ENCODE assay signal across 22 cellular contexts in the genomic region with DNA sequence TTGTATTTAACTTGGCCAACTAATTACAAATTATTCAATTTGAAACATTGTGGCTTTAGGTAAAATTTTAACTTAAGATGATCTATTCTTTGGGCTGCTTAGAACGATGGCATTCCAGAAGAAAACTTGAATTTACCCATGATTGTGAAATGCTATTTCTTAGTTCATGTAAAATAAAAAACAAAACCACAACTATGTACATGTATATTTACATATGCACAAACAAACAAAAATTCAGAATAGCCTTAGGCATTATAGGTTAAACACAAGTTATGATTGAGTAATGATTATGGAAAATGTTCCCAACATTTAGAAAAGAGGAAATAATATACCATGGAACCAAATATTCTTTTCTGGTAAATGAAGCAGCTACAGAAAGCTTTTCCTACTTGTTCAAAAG.
"Had no signal": no experiment of that assay in that cellular context is flagged by ENCODE, and none has a peak within 500 bp of the region (broad histone marks: within the 10 kb centered on the region; RNA-seq: fewer than 3 reads in every experiment).

No MANE protein-coding gene starts in this region.

- H3K27ac ChIP-seq: colonic mucosa, esophagus muscularis mucosa, gastrocnemius medialis, lower lobe of right lung, parathyroid adenoma, skin epidermis, spleen, testis, tibial nerve, upper lobe of left lung had no signal

- H3K9me3 ChIP-seq: colonic mucosa, esophagus muscularis mucosa, gastrocnemius medialis, lower lobe of right lung, spleen, testis, tibial nerve, upper lobe of left lung had no signal

- H3K4me3 ChIP-seq: colonic mucosa, esophagus muscularis mucosa, gastrocnemius medialis, lower lobe of right lung, skin epidermis, spleen, testis, tibial nerve, upper lobe of left lung had no signal

- H3K9ac ChIP-seq: parathyroid adenoma had no signal

- ATAC-seq: gastrocnemius medialis; left ventricle myocardium superior; lower lobe of right lung; natural killer cell; right cardiac atrium; stimulated activated memory B cell treated with anti-CD40 and anti-IgM and Interleukin-4, amounts not matched to agents 10 μg/mL and 1 μg/mL and 100 μg/mL, for 72 hours; stimulated activated naive CD8-positive, alpha-beta T cell treated with anti-CD3 and anti-CD28 coated beads, Interleukin-15, Interleukin-2, amounts not matched to agents 100 U/mL and 50 U/mL, for 24 hours had no signal

- H3K36me3 ChIP-seq: colonic mucosa, esophagus muscularis mucosa, gastrocnemius medialis, lower lobe of right lung, spleen, tibial nerve, upper lobe of left lung had no signal

- FAIRE-seq: keratinocyte, urothelium cell line had no signal

- H3K4me1 ChIP-seq: colonic mucosa, parathyroid adenoma, testis had no signal

- H2AFZ ChIP-seq: parathyroid adenoma had no signal

- DNase-seq: colonic mucosa; effector CD8-positive, alpha-beta T cell; endodermal cell; gastrocnemius medialis; head of caudate nucleus; left ventricle myocardium superior; lower lobe of right lung; natural killer cell; right cardiac atrium; spleen; stimulated activated CD4-positive, alpha-beta T cell treated with anti-CD3 and anti-CD28 coated beads, Interleukin-4, amount 100 ng/mL, for 4 hours; stimulated activated naive CD8-positive, alpha-beta T cell treated with anti-CD3 and anti-CD28 coated beads, Interleukin-15, Interleukin-2, amounts not matched to agents 100 U/mL and 50 U/mL, for 24 hours; substantia nigra; testis; upper lobe of left lung had no signal

- H3K27me3 ChIP-seq: colonic mucosa, esophagus muscularis mucosa, gastrocnemius medialis, spleen, testis, tibial nerve, upper lobe of left lung had no signal
